In genomic region chr12:130041983-130042812, GRCh38 we compare ENCODE assay signal across 8 cellular contexts.
DNase-seq lines count a peak whose midpoint lies in the region; ATAC-seq and TF ChIP-seq lines count a peak whose summit lies in the region.

No MANE protein-coding gene starts in this region.

- H4K20me1 ChIP-seq in H9 (ENCODE audit: control insufficient read depth, insufficient read depth, insufficient read length) (peaks cover 8% of the 10 kb centered on the region), PC-3 (ENCODE audit: low read length) (no peaks in the 10 kb centered on the region)

- H3K79me2 ChIP-seq in H9 (ENCODE audit: insufficient read depth, low read length), result no peaks in the 10 kb centered on the region
- H3K79me2 ChIP-seq in PC-3 (ENCODE audit: low read length), result no peaks in the 10 kb centered on the region

- no peak overlapping the region for H3K56ac ChIP-seq in H9 (ENCODE audit: insufficient read length, low read depth, low read length)

- H4K5ac ChIP-seq in H9 (ENCODE audit: insufficient read length, low read depth, low read length), result no peak overlapping the region

- H3K79me1 ChIP-seq in H9 (ENCODE audit: insufficient read depth, low read depth, low read length, poor library complexity, severe bottlenecking), result no peaks in the 10 kb centered on the region

- no peaks in the 10 kb centered on the region; a peak in 2 of 7 replicates for H3K36me3 Mint-ChIP-seq in H9 (ENCODE audit: insufficient read depth in 1 of 3, low read depth in 3 of 3)
- H3K36me3 Mint-ChIP-seq in nephron (ENCODE audit: low read depth), result no peaks in the 10 kb centered on the region

- no peaks in the 10 kb centered on the region for H3K23me2 ChIP-seq in H9 (ENCODE audit: insufficient read length, low read depth, low read length, poor library complexity, severe bottlenecking)

- CTCF ChIA-PET in PC-3 (lab: Charles Lee), result no interaction called here

- H2BK20ac ChIP-seq in H9 (ENCODE audit: low read depth, low read length, poor library complexity, severe bottlenecking), result no peak overlapping the region

- H3K23ac ChIP-seq in H9 (ENCODE audit: insufficient read length, low read depth, low read length), result no peak overlapping the region

- no peaks in the 10 kb centered on the region for H3K9me2 ChIP-seq in PC-3 (replicated peaks; ENCODE audit: low read length)

- peaks cover 99% of the 10 kb centered on the region for H3K27me3 Mint-ChIP-seq in H9 (ENCODE audit: low read depth)
- H3K27me3 Mint-ChIP-seq in nephron (ENCODE audit: low read depth), result peaks cover 91% of the 10 kb centered on the region

- H3K14ac ChIP-seq in H9 (ENCODE audit: insufficient read depth, low read length), result no peak overlapping the region

- H3K4me2 ChIP-seq in H9 (ENCODE audit: insufficient read depth, insufficient read length, low read length) (no peak overlapping the region), PC-3 (ENCODE audit: low read length) (no peak overlapping the region)

- H2BK5ac ChIP-seq in H9 (ENCODE audit: insufficient read length, low read length), result no peak overlapping the region

- H3K9me3 ChIP-seq in H9 (ENCODE audit: control insufficient read depth, low read depth, low read length) (no peaks in the 10 kb centered on the region), PC-3 (ENCODE audit: low read length) (peaks cover 6% of the 10 kb centered on the region; the same call in 1 of the 2 replicates), colonic mucosa (no peaks in the 10 kb centered on the region), upper lobe of right lung (no peaks in the 10 kb centered on the region)

- H3K27ac Mint-ChIP-seq in H9 (peak overlapping the region in 1 of 3 experiments; percentile 89; a peak in 1 of 7 replicates), nephron (no peak overlapping the region)

- peaks cover 26 to 37% of the 10 kb centered on the region in 2 experiments for H3K4me1 Mint-ChIP-seq in H9
- peaks cover 21% of the 10 kb centered on the region for H3K4me1 Mint-ChIP-seq in nephron

- H3K27me3 ChIP-seq in H9 (ENCODE audit: insufficient read depth, low read length) (peaks cover 35% of the 10 kb centered on the region; the same call in 1 of the 2 replicates), PC-3 (ENCODE audit: low read length) (peaks cover 22% of the 10 kb centered on the region; the same call in 1 of the 2 replicates), colonic mucosa (peaks cover 14% of the 10 kb centered on the region), upper lobe of right lung (peaks cover 52% of the 10 kb centered on the region)

- TF ChIP-seq CTCF in H9 (conservative IDR thresholded peaks at IDR 0.05) (peak; percentile 98), PC-3 (conservative IDR thresholded peaks at IDR 0.05; ENCODE audit: low read depth, low read length) (peak; percentile 39), colonic mucosa (IDR thresholded peaks at IDR 0.05) (peak; percentile 58), nephron (IDR thresholded peaks at IDR 0.05; ENCODE audit: unreplicated experiment in 3 of 3) (peak; percentile 95 to 97 (median 95)), upper lobe of right lung (IDR thresholded peaks at IDR 0.05) (peak; percentile 84)

- no peak overlapping the region for H2AFZ ChIP-seq in H9 (ENCODE audit: low read length)
- H2AFZ ChIP-seq in PC-3 (ENCODE audit: low read length), result no peak overlapping the region

- H3K18ac ChIP-seq in H9 (ENCODE audit: insufficient read length, low read depth, low read length), result no peak overlapping the region

- no peak overlapping the region for H2AK5ac ChIP-seq in H9 (ENCODE audit: insufficient read length, low read length)

- H3K4ac ChIP-seq in H9 (ENCODE audit: low read depth, low read length), result no peak overlapping the region

- intact Hi-C loops in PC-3 (cut with micrococcal nuclease) (no loop called here), colonic mucosa (cut with DNase I) (loop anchor here (10.0 kb wide), 1 partner anchor 703 kb away; no protein-coding TSS in a partner anchor), upper lobe of right lung (cut with DNase I) (no loop called here)

- no peak overlapping the region for H3K4me3 ChIP-seq in PC-3 (ENCODE audit: low read length)
- no peak overlapping the region for H3K4me3 ChIP-seq in colonic mucosa
- no peak overlapping the region for H3K4me3 ChIP-seq in upper lobe of right lung

- ATAC-seq in PC-3 (no peak), upper lobe of right lung (peak; percentile 77), GM18907 (IDR thresholded peaks at IDR 0.05; ENCODE audit: unreplicated experiment) (no peak), HG03108 (IDR thresholded peaks at IDR 0.05; ENCODE audit: unreplicated experiment) (no peak)

- peak overlapping the region in 1 of 2 experiments; percentile 24; a peak in 1 of 5 replicates for H3K4me3 Mint-ChIP-seq in H9
- no peak overlapping the region for H3K4me3 Mint-ChIP-seq in nephron

- H2BK120ac ChIP-seq in H9 (ENCODE audit: low read depth, low read length, poor library complexity, severe bottlenecking), result no peak overlapping the region

- H3K9me3 Mint-ChIP-seq in H9 (peaks cover 8 to 20% of the 10 kb centered on the region in 2 experiments; a peak in 4 of 5 replicates), nephron (peaks cover 9% of the 10 kb centered on the region)

- no peak overlapping the region for H2BK15ac ChIP-seq in H9 (ENCODE audit: low read depth, low read length)

- no peak overlapping the region for H4K8ac ChIP-seq in H9 (replicated peaks; ENCODE audit: insufficient read length, low read depth, low read length)

- no peaks in the 10 kb centered on the region for H3F3A ChIP-seq in PC-3 (ENCODE audit: low read length, unreplicated experiment)

- POLR2A ChIA-PET in PC-3 (lab: Charles Lee; ENCODE audit: unreplicated experiment), result no interaction called here

- no peaks in the 10 kb centered on the region for H3K36me3 ChIP-seq in PC-3 (ENCODE audit: low read depth, low read length)
- no peaks in the 10 kb centered on the region for H3K36me3 ChIP-seq in colonic mucosa
- no peaks in the 10 kb centered on the region for H3K36me3 ChIP-seq in upper lobe of right lung

- WGBS in H9 (ENCODE audit: extremely low coverage, insufficient read length, low lambda C conversion rate), result no CpG with 5 or more reads among the region's 52 CpGs

- no peak overlapping the region for H3K27ac ChIP-seq in H9 (ENCODE audit: insufficient read length, low read depth, low read length)
- no peak overlapping the region for H3K27ac ChIP-seq in PC-3 (ENCODE audit: low read length)
- no peak overlapping the region for H3K27ac ChIP-seq in colonic mucosa
- H3K27ac ChIP-seq in upper lobe of right lung, result no peak overlapping the region

- no peak overlapping the region for H2BK12ac ChIP-seq in H9 (ENCODE audit: insufficient read length, low read depth, low read length)

- no peak overlapping the region for H4K91ac ChIP-seq in H9 (ENCODE audit: insufficient read length, low read depth, low read length)

- DNase-seq in H9, result peak; percentile 88
- no peak for DNase-seq in PC-3
- DNase-seq in colonic mucosa, result peak; percentile 24
- DNase-seq in upper lobe of right lung, result peak; percentile 75
- DNase-seq in NCI-H2227 treated with DMSO at 0.1 percent for 48 hours (lab: John Stamatoyannopoulos, UW), result no peak

- H3T11ph ChIP-seq in H9 (ENCODE audit: low read length), result no peak overlapping the region

- H3K4me1 ChIP-seq in H9 (ENCODE audit: insufficient read depth, low read length) (no peaks in the 10 kb centered on the region; the same call in 1 of the 2 replicates), PC-3 (ENCODE audit: insufficient read depth, low read length) (no peaks in the 10 kb centered on the region), colonic mucosa (no peaks in the 10 kb centered on the region), upper lobe of right lung (no peaks in the 10 kb centered on the region)

- H3K9ac ChIP-seq in H9 (ENCODE audit: extremely low read depth, insufficient read length, low read length) (no peak overlapping the region), PC-3 (ENCODE audit: low read length) (no peak overlapping the region), colonic mucosa (ENCODE audit: low read depth in 2 of 2, low read length in 2 of 2) (no peak overlapping the region)

- BruUV-seq in PC-3 (replicated peaks; lab: Mats Ljungman, UMichigan), result no TSS peak

Comparison
In these comparisons a context has a peak if more than half of its experiments do, and no peak if none do; other contexts are left out.
1. DNase-seq: peak in H9 (single experiment), colonic mucosa (single experiment) and upper lobe of right lung (single experiment); none in PC-3 (single experiment) and NCI-H2227 treated with DMSO at 0.1 percent for 48 hours (single experiment).
2. CTCF ChIP-seq: peak in every context shown above with its lines; median percentile 98 in H9; 95 in nephron; 84 in upper lobe of right lung; 58 in colonic mucosa; 39 in PC-3.